Comparison of ENCODE assay signal across 24 cellular contexts in genomic region chrX:22698151-22698550, GRCh38.
"Had no signal": no experiment of that assay in that cellular context is flagged by ENCODE, and none has a peak within 500 bp of the region (broad histone marks: within the 10 kb centered on the region; RNA-seq: fewer than 3 reads in every experiment).

No MANE protein-coding gene starts in this region.

- H3K36me3 ChIP-seq: ascending aorta, brain microvascular endothelial cell, gastrocnemius medialis, heart left ventricle had no signal

- H3K4me3 ChIP-seq: ascending aorta, gastrocnemius medialis, heart left ventricle had no signal

- H3K4me1 ChIP-seq: ascending aorta, foreskin keratinocyte, gastrocnemius medialis, heart left ventricle had no signal

- H3K27ac ChIP-seq: brain microvascular endothelial cell, foreskin keratinocyte, gastrocnemius medialis, heart left ventricle, VCaP had no signal

- H3K27me3 ChIP-seq: ascending aorta, brain microvascular endothelial cell, foreskin keratinocyte, gastrocnemius medialis, heart left ventricle had no signal

- DNase-seq: activated CD4-positive, alpha-beta memory T cell treated with anti-CD3 and anti-CD28 coated beads, Interleukin-2, amount 10 ng/mL, durations not matched to agents 7 days and 5 days; activated CD4-positive, alpha-beta T cell treated with anti-CD3 and anti-CD28 coated beads for 1 hour; activated CD4-positive, alpha-beta T cell treated with anti-CD3 and anti-CD28 coated beads for 4 hours; activated CD4-positive, alpha-beta T cell treated with anti-CD3 and anti-CD28 coated beads, Interleukin-2, amount 10 ng/mL, durations not matched to agents 7 days and 5 days; activated CD4-positive, alpha-beta T cell treated with anti-CD3 and anti-CD28 coated beads, Interleukin-2, amount 50 U/mL, for 4 hours; activated CD8-positive, alpha-beta memory T cell treated with anti-CD3 and anti-CD28 coated beads, Interleukin-2, amount 50 U/mL, for 48 hours; activated gamma-delta T cell; activated naive CD4-positive, alpha-beta T cell; activated naive CD4-positive, alpha-beta T cell treated with anti-CD3 and anti-CD28 coated beads, Interleukin-2, amount 10 ng/mL, durations not matched to agents 7 days and 5 days; activated naive CD8-positive, alpha-beta T cell treated with anti-CD3 and anti-CD28 coated beads, Interleukin-2, amount 10 ng/mL, durations not matched to agents 7 days and 5 days; activated T-cell treated with anti-CD3 and anti-CD28 coated beads for 4 hours; activated T-cell treated with anti-CD3 and anti-CD28 coated beads, Interleukin-2, amount 50 U/mL, for 24 hours; activated T-cell treated with anti-CD3 and anti-CD28 coated beads, Interleukin-2, amount 50 U/mL, for 72 hours; brain microvascular endothelial cell; effector CD4-positive, alpha-beta T cell; effector memory CD8-positive, alpha-beta T cell; foreskin keratinocyte; gastrocnemius medialis; glutamatergic neuron; heart left ventricle; T-helper 2 cell had no signal

- H3K9me3 ChIP-seq: ascending aorta, gastrocnemius medialis, heart left ventricle had no signal

- FAIRE-seq: bronchial epithelial cell had no signal
